ENCODE assay signal across 1 cellular context in the genomic region with DNA sequence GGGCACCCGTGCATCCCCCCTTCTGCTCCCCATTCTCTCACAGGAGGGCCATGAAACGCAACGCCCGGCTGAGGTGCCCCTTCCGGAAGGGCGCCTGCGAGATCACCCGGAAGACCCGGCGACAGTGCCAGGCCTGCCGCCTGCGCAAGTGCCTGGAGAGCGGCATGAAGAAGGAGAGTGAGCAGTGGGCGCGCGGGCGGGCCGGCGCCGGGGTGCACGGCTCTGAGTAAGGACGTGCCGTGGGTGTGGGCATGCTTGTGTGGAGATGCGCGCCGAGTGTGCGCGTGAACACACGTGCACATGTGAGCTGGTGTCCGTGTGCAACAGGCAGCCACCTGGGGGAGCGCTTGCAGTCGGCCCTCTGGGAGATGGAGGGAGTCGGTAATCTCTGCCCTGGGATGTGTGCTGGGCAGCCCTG.
TF ChIP-seq lines count a peak whose summit lies in the region.

No MANE protein-coding gene starts in this region.

TF ChIP-seq in GM12878, 131 proteins besides CTCF, POLR2A, EP300 and RAD21 (continued from another document):
- peak; percentile 32; the same call in 1 of the 2 replicates for TF ChIP-seq NRF1 (conservative IDR thresholded peaks at IDR 0.05; ENCODE audit: low read depth, low read length)
- TF ChIP-seq, protein P1, sequence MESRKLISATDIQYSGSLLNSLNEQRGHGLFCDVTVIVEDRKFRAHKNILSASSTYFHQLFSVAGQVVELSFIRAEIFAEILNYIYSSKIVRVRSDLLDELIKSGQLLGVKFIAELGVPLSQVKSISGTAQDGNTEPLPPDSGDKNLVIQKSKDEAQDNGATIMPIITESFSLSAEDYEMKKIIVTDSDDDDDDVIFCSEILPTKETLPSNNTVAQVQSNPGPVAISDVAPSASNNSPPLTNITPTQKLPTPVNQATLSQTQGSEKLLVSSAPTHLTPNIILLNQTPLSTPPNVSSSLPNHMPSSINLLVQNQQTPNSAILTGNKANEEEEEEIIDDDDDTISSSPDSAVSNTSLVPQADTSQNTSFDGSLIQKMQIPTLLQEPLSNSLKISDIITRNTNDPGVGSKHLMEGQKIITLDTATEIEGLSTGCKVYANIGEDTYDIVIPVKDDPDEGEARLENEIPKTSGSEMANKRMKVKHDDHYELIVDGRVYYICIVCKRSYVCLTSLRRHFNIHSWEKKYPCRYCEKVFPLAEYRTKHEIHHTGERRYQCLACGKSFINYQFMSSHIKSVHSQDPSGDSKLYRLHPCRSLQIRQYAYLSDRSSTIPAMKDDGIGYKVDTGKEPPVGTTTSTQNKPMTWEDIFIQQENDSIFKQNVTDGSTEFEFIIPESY (IDR thresholded peaks at IDR 0.05) = peak; percentile 17; the same call in 1 of the 2 replicates
- TF ChIP-seq ZNF384 (IDR thresholded peaks at IDR 0.05; ENCODE audit: borderline replicate concordance, low read depth, low read length) = no peak
- TF ChIP-seq YY1 (IDR thresholded peaks at IDR 0.05; ENCODE audit: low read depth, low read length) = peak; percentile 45; the same call in 1 of the 2 replicates
- TF ChIP-seq MEF2B (IDR thresholded peaks at IDR 0.05; ENCODE audit: partially characterized antibody, poor library complexity, severe bottlenecking) = peak; percentile 51
- TF ChIP-seq CEBPB (IDR thresholded peaks at IDR 0.05; ENCODE audit: borderline replicate concordance in 1 of 2, low read depth in 2 of 2, low read length in 2 of 2) = no peak
- TF ChIP-seq ETV6 (conservative IDR thresholded peaks at IDR 0.05 in 1 of 2, IDR thresholded peaks at IDR 0.05 in 1 of 2; ENCODE audit: borderline replicate concordance in 1 of 2, low read depth in 1 of 2) = 0 out of 4 replicates have a peak, but pooled peaks of 1 of the 2 experiments have one; percentile 11
- TF ChIP-seq, protein P2, sequence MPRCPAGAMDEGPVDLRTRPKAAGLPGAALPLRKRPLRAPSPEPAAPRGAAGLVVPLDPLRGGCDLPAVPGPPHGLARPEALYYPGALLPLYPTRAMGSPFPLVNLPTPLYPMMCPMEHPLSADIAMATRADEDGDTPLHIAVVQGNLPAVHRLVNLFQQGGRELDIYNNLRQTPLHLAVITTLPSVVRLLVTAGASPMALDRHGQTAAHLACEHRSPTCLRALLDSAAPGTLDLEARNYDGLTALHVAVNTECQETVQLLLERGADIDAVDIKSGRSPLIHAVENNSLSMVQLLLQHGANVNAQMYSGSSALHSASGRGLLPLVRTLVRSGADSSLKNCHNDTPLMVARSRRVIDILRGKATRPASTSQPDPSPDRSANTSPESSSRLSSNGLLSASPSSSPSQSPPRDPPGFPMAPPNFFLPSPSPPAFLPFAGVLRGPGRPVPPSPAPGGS (IDR thresholded peaks at IDR 0.05; ENCODE audit: borderline replicate concordance, insufficient read depth, low read depth, low read length, poor library complexity, severe bottlenecking) = no peak
- TF ChIP-seq LARP7 (IDR thresholded peaks at IDR 0.05) = peak; percentile 50; the same call in 1 of the 2 replicates
- TF ChIP-seq, protein P3, sequence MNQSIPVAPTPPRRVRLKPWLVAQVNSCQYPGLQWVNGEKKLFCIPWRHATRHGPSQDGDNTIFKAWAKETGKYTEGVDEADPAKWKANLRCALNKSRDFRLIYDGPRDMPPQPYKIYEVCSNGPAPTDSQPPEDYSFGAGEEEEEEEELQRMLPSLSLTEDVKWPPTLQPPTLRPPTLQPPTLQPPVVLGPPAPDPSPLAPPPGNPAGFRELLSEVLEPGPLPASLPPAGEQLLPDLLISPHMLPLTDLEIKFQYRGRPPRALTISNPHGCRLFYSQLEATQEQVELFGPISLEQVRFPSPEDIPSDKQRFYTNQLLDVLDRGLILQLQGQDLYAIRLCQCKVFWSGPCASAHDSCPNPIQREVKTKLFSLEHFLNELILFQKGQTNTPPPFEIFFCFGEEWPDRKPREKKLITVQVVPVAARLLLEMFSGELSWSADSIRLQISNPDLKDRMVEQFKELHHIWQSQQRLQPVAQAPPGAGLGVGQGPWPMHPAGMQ (IDR thresholded peaks at IDR 0.05; ENCODE audit: borderline replicate concordance) = no peak
- TF ChIP-seq RB1 (IDR thresholded peaks at IDR 0.05; ENCODE audit: borderline replicate concordance) = peak; percentile 66; the same call in 1 of the 2 replicates
- TF ChIP-seq MYC (IDR thresholded peaks at IDR 0.05; ENCODE audit: insufficient read depth, insufficient read length, insufficient replicate concordance, low read length, severe bottlenecking) = peak; percentile 75
- TF ChIP-seq TAF1 (IDR thresholded peaks at IDR 0.05; ENCODE audit: borderline replicate concordance, low read depth, low read length) = peak; percentile 37; the same call in 1 of the 2 replicates
- TF ChIP-seq HDGF (IDR thresholded peaks at IDR 0.05) = peak; percentile 68; the same call in 1 of the 2 replicates
- TF ChIP-seq RELA (IDR thresholded peaks at IDR 0.05; ENCODE audit: borderline replicate concordance, partially characterized antibody) = peak; percentile 45
- TF ChIP-seq, protein P4, sequence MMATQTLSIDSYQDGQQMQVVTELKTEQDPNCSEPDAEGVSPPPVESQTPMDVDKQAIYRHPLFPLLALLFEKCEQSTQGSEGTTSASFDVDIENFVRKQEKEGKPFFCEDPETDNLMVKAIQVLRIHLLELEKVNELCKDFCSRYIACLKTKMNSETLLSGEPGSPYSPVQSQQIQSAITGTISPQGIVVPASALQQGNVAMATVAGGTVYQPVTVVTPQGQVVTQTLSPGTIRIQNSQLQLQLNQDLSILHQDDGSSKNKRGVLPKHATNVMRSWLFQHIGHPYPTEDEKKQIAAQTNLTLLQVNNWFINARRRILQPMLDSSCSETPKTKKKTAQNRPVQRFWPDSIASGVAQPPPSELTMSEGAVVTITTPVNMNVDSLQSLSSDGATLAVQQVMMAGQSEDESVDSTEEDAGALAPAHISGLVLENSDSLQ (IDR thresholded peaks at IDR 0.05) = no peak
- TF ChIP-seq EGR1 (IDR thresholded peaks at IDR 0.05; ENCODE audit: borderline replicate concordance in 1 of 2, low read depth in 2 of 2, low read length in 2 of 2) = peak in 1 of 2 experiments; percentile 6; a peak in 1 of 3 replicates
- TF ChIP-seq, protein P5, sequence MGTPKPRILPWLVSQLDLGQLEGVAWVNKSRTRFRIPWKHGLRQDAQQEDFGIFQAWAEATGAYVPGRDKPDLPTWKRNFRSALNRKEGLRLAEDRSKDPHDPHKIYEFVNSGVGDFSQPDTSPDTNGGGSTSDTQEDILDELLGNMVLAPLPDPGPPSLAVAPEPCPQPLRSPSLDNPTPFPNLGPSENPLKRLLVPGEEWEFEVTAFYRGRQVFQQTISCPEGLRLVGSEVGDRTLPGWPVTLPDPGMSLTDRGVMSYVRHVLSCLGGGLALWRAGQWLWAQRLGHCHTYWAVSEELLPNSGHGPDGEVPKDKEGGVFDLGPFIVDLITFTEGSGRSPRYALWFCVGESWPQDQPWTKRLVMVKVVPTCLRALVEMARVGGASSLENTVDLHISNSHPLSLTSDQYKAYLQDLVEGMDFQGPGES (IDR thresholded peaks at IDR 0.05) = 0 out of 2 replicates have a peak, but pooled peaks have one; percentile 48
- TF ChIP-seq, protein P6, sequence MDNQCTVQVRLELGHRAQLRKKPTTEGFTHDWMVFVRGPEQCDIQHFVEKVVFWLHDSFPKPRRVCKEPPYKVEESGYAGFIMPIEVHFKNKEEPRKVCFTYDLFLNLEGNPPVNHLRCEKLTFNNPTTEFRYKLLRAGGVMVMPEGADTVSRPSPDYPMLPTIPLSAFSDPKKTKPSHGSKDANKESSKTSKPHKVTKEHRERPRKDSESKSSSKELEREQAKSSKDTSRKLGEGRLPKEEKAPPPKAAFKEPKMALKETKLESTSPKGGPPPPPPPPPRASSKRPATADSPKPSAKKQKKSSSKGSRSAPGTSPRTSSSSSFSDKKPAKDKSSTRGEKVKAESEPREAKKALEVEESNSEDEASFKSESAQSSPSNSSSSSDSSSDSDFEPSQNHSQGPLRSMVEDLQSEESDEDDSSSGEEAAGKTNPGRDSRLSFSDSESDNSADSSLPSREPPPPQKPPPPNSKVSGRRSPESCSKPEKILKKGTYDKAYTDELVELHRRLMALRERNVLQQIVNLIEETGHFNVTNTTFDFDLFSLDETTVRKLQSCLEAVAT (IDR thresholded peaks at IDR 0.05) = 0 out of 2 replicates have a peak, but pooled peaks have one; percentile 39
- TF ChIP-seq BHLHE40 (IDR thresholded peaks at IDR 0.05; ENCODE audit: borderline replicate concordance in 1 of 2, low read depth in 2 of 2, low read length in 1 of 2) = peak; percentile 90 to 96
- peak; percentile 58; the same call in 1 of the 2 replicates for TF ChIP-seq IKZF1 (conservative IDR thresholded peaks at IDR 0.05)
- TF ChIP-seq CREM (IDR thresholded peaks at IDR 0.05; ENCODE audit: low read depth) = peak; percentile 25; the same call in 1 of the 2 replicates
- 0 out of 2 replicates have a peak, but pooled peaks have one; percentile 20 for TF ChIP-seq ZNF207 (IDR thresholded peaks at IDR 0.05; ENCODE audit: borderline replicate concordance)
- TF ChIP-seq MYB (IDR thresholded peaks at IDR 0.05; ENCODE audit: borderline replicate concordance, low read depth, low read length) = no peak
- TF ChIP-seq SMC3 (IDR thresholded peaks at IDR 0.05; ENCODE audit: borderline replicate concordance, low read length) = peak; percentile 29; the same call in 1 of the 2 replicates
- peak; percentile 65; the same call in 1 of the 2 replicates for TF ChIP-seq DPF2 (IDR thresholded peaks at IDR 0.05)
